ENCODE assay signal across 8 cellular contexts in genomic region chr5:133240425-133241091, GRCh38.
A peak's percentile ranks its signal among the peaks of the same experiment; 100 is the strongest.
DNase-seq lines count a peak whose midpoint lies in the region; ATAC-seq and TF ChIP-seq lines count a peak whose summit lies in the region.

No MANE protein-coding gene starts in this region.

- no peaks in the 10 kb centered on the region for H3K36me3 ChIP-seq in RWPE2 (ENCODE audit: low read depth)

- H3K9me3 ChIP-seq in RWPE2 (ENCODE audit: severe bottlenecking): no peaks in the 10 kb centered on the region

- CTCF ChIA-PET in activated naive CD4-positive, alpha-beta T cell treated with anti-CD3 and anti-CD28 coated beads, Interleukin-2, amount 10 ng/mL, durations not matched to agents 7 days and 5 days (lab: Charles Lee): no interaction called here

- ATAC-seq in HG03025 (IDR thresholded peaks at IDR 0.05; ENCODE audit: low FRiP score, unreplicated experiment) (peak; percentile 39), RWPE2 (ENCODE audit: low read depth) (peak; percentile 87)
- ATAC-seq in naive thymus-derived CD8-positive, alpha-beta T cell: no peak

- no peak overlapping the region for H3K4me3 ChIP-seq in RWPE2 (ENCODE audit: severe bottlenecking)

- H3K36me3 Mint-ChIP-seq in activated naive CD4-positive, alpha-beta T cell treated with anti-CD3 and anti-CD28 coated beads, Interleukin-2, amount 10 ng/mL, durations not matched to agents 7 days and 5 days: no peaks in the 10 kb centered on the region
- no peaks in the 10 kb centered on the region for H3K36me3 Mint-ChIP-seq in naive thymus-derived CD8-positive, alpha-beta T cell

- no peak overlapping the region for H3K27ac Mint-ChIP-seq in activated naive CD4-positive, alpha-beta T cell treated with anti-CD3 and anti-CD28 coated beads, Interleukin-2, amount 10 ng/mL, durations not matched to agents 7 days and 5 days
- H3K27ac Mint-ChIP-seq in naive thymus-derived CD8-positive, alpha-beta T cell: no peak overlapping the region

- DNase-seq in activated naive CD4-positive, alpha-beta T cell treated with Interleukin-2 at 50 U/mL for 16 hours: peak; percentile 48
- no peak for DNase-seq in activated naive CD4-positive, alpha-beta T cell treated with anti-CD3 and anti-CD28 coated beads, Interleukin-2, amount 10 ng/mL, durations not matched to agents 7 days and 5 days
- DNase-seq in RWPE2 (ENCODE audit: low spot score) (peak; percentile 93), epidermal melanocyte (ENCODE audit: insufficient read length, low spot score) (peak; percentile 87), putamen (ENCODE audit: low spot score) (peak; percentile 67), NCI-H187 (lab: John Stamatoyannopoulos, UW) (no peak)
- no peak for DNase-seq in naive thymus-derived CD8-positive, alpha-beta T cell

- peaks cover 21% of the 10 kb centered on the region for H3K27me3 Mint-ChIP-seq in activated naive CD4-positive, alpha-beta T cell treated with anti-CD3 and anti-CD28 coated beads, Interleukin-2, amount 10 ng/mL, durations not matched to agents 7 days and 5 days
- no peaks in the 10 kb centered on the region for H3K27me3 Mint-ChIP-seq in naive thymus-derived CD8-positive, alpha-beta T cell

- no peak for TF ChIP-seq CTCF in RWPE2 (IDR thresholded peaks at IDR 0.05; ENCODE audit: poor library complexity, severe bottlenecking)

- no peaks in the 10 kb centered on the region for H3K27me3 ChIP-seq in RWPE2 (ENCODE audit: insufficient read depth, poor library complexity, severe bottlenecking)

- no peak overlapping the region for H3K4me3 Mint-ChIP-seq in activated naive CD4-positive, alpha-beta T cell treated with anti-CD3 and anti-CD28 coated beads, Interleukin-2, amount 10 ng/mL, durations not matched to agents 7 days and 5 days
- H3K4me3 Mint-ChIP-seq in naive thymus-derived CD8-positive, alpha-beta T cell: no peak overlapping the region

- POLR2A ChIA-PET in naive thymus-derived CD8-positive, alpha-beta T cell (lab: Charles Lee): no interaction called here

- H3K27ac ChIP-seq in RWPE2 (ENCODE audit: poor library complexity, severe bottlenecking): peak overlapping the region; percentile 18

- peaks cover 36% of the 10 kb centered on the region for H3K4me1 ChIP-seq in RWPE2 (ENCODE audit: insufficient read depth, poor library complexity, severe bottlenecking)

- H3K9me3 Mint-ChIP-seq in activated naive CD4-positive, alpha-beta T cell treated with anti-CD3 and anti-CD28 coated beads, Interleukin-2, amount 10 ng/mL, durations not matched to agents 7 days and 5 days: no peaks in the 10 kb centered on the region
- H3K9me3 Mint-ChIP-seq in naive thymus-derived CD8-positive, alpha-beta T cell: no peaks in the 10 kb centered on the region

- H3K4me1 Mint-ChIP-seq in activated naive CD4-positive, alpha-beta T cell treated with anti-CD3 and anti-CD28 coated beads, Interleukin-2, amount 10 ng/mL, durations not matched to agents 7 days and 5 days: peaks cover 13% of the 10 kb centered on the region
- peaks cover 2 to 15% (median 11%) of the 10 kb centered on the region in 4 donors for H3K4me1 Mint-ChIP-seq in naive thymus-derived CD8-positive, alpha-beta T cell

Comparison
In these comparisons a context has a peak if more than half of its experiments do, and no peak if none do; other contexts are left out.
1. DNase-seq: peak in activated naive CD4-positive, alpha-beta T cell treated with Interleukin-2 at 50 U/mL for 16 hours (single experiment), RWPE2 (single experiment), epidermal melanocyte (single experiment) and putamen (single experiment); none in activated naive CD4-positive, alpha-beta T cell treated with anti-CD3 and anti-CD28 coated beads, Interleukin-2, amount 10 ng/mL, durations not matched to agents 7 days and 5 days (single experiment), naive thymus-derived CD8-positive, alpha-beta T cell (0 of 10) and NCI-H187 (0 of 2).
2. ATAC-seq: peak in HG03025 (single experiment) and RWPE2 (single experiment); none in naive thymus-derived CD8-positive, alpha-beta T cell (0 of 2).